19 cellular contexts compared by ENCODE assay signal in genomic region chr4:125986307-125986706, GRCh38.
"Had no signal": no experiment of that assay in that cellular context is flagged by ENCODE, and none has a peak within 500 bp of the region (broad histone marks: within the 10 kb centered on the region; RNA-seq: fewer than 3 reads in every experiment).

No MANE protein-coding gene starts in this region.

- H3K27me3 ChIP-seq: brain microvascular endothelial cell, esophagus muscularis mucosa, neutrophil, thyroid gland had no signal

- H3K27ac ChIP-seq: brain microvascular endothelial cell, coronary artery, esophagus muscularis mucosa, left ventricle myocardium inferior, neutrophil, thyroid gland had no signal

- ATAC-seq: activated CD8-positive, alpha-beta T cell treated with anti-CD3 and anti-CD28 coated beads, Interleukin-2, amount 10 ng/mL, durations not matched to agents 7 days and 5 days; mucosa of descending colon; naive thymus-derived CD8-positive, alpha-beta T cell; stimulated activated naive B cell treated with anti-CD40 and anti-IgM and Interleukin-4, amounts not matched to agents 10 μg/mL and 1 μg/mL and 100 μg/mL, for 72 hours had no signal

- DNase-seq: activated B cell treated with CpG ODN at 0.5 μM for 24 hours; activated CD4-positive, alpha-beta T cell treated with anti-CD3 and anti-CD28 coated beads, Interleukin-2, amount 10 ng/mL, durations not matched to agents 24 days and 14 days; activated CD8-positive, alpha-beta memory T cell treated with anti-CD3 and anti-CD28 coated beads, Interleukin-2, amount 50 U/mL, for 48 hours; activated CD8-positive, alpha-beta T cell treated with anti-CD3 and anti-CD28 coated beads, Interleukin-2, amount 10 ng/mL, durations not matched to agents 7 days and 5 days; activated gamma-delta T cell treated with Interleukin-2 at 50 U/mL for 16 hours; activated naive CD8-positive, alpha-beta T cell treated with anti-CD3 and anti-CD28 coated beads, Interleukin-2, amount 10 ng/mL, durations not matched to agents 7 days and 5 days; anterior cingulate cortex; brain microvascular endothelial cell; hippocampal formation; left ventricle myocardium inferior; mucosa of descending colon; naive thymus-derived CD8-positive, alpha-beta T cell; retina; stimulated activated CD4-positive, alpha-beta T cell treated with anti-CD3 and anti-CD28 coated beads, Interleukin-2, amount 100 ng/mL, for 48 hours; stimulated activated naive B cell treated with anti-CD40 and anti-IgM and Interleukin-4, amounts not matched to agents 10 μg/mL and 1 μg/mL and 100 μg/mL, for 72 hours had no signal

- H3K4me1 ChIP-seq: esophagus muscularis mucosa, left ventricle myocardium inferior had no signal

- H3K4me3 ChIP-seq: coronary artery, esophagus muscularis mucosa, left ventricle myocardium inferior, mucosa of descending colon, thyroid gland had no signal

- H3K36me3 ChIP-seq: brain microvascular endothelial cell, esophagus muscularis mucosa, left ventricle myocardium inferior, neutrophil, thyroid gland had no signal

- H3K9me3 ChIP-seq: esophagus muscularis mucosa, left ventricle myocardium inferior, mucosa of descending colon, neutrophil, thyroid gland had no signal
